In genomic region chr17:80414508-80414802, GRCh38 we compare ENCODE assay signal across 7 cellular contexts. TPM values are rescaled to one million over a fixed set of nuclear protein-coding genes. Genes with fewer than 3 reads are reported as not detected.
DNase-seq lines count a peak whose midpoint lies in the region; ATAC-seq and TF ChIP-seq lines count a peak whose summit lies in the region.

No MANE protein-coding gene starts in this region.

- peak overlapping the region; percentile 92 for H3K4me3 Mint-ChIP-seq in natural killer cell

- H3K36me3 Mint-ChIP-seq in natural killer cell = no peaks in the 10 kb centered on the region

- DNase-seq in MV-4-11 (lab: John Stamatoyannopoulos, UW) (peak; percentile 27), dorsolateral prefrontal cortex (peak in 1 of 10 donors; percentile 24), natural killer cell (no peak), islet precursor cell (no peak)
- no peak for DNase-seq in stimulated activated CD4-positive, alpha-beta T cell treated with anti-CD3 and anti-CD28 coated beads, Interleukin-2, amount 100 ng/mL, for 24 hours

- H3K27ac ChIP-seq in dorsolateral prefrontal cortex = peak overlapping the region in 25 of 59 donors; percentile 90 to 100 (median 98)

- peaks cover 9 to 31% of the 10 kb centered on the region in 2 donors for H3K4me1 Mint-ChIP-seq in natural killer cell

- peak; percentile 1 for ATAC-seq in GM21619 (IDR thresholded peaks at IDR 0.05; ENCODE audit: unreplicated experiment)
- ATAC-seq in natural killer cell = peak in 2 of 3 donors; percentile 9 to 11
- ATAC-seq in GM18519 (IDR thresholded peaks at IDR 0.05; ENCODE audit: low FRiP score, unreplicated experiment) = no peak

- peaks cover 0 to 4% of the 10 kb centered on the region in 2 donors for H3K27me3 Mint-ChIP-seq in natural killer cell (ENCODE audit: low read depth in 2 of 2)

- no peaks in the 10 kb centered on the region for H3K27me3 ChIP-seq in dorsolateral prefrontal cortex

- peak overlapping the region; percentile 78 to 84 for H3K27ac Mint-ChIP-seq in natural killer cell

- no peaks in the 10 kb centered on the region for H3K9me3 Mint-ChIP-seq in natural killer cell

- intact Hi-C loops in dorsolateral prefrontal cortex (cut with DNase I) (loop anchor here in 1 of 2 donors (10.0 kb wide), 1 partner anchor 620 kb away; the partner anchor contains the start of gene CBX8), natural killer cell (cut with micrococcal nuclease) (no loop called here)

- TF ChIP-seq CTCF in dorsolateral prefrontal cortex (IDR thresholded peaks at IDR 0.05 in 54 of 56, conservative IDR thresholded peaks at IDR 0.05 in 2 of 56; ENCODE audit: low read depth in 1 of 56, partially characterized antibody in 56 of 56) (no peak), natural killer cell (IDR thresholded peaks at IDR 0.05) (no peak)

- H3K4me3 ChIP-seq in dorsolateral prefrontal cortex = peak overlapping the region; percentile 70 to 100 (median 92)

RNA-seq across cellular contexts. Expression of gene ENDOV, which starts 0.5 kb away (rescaled TPM):
- total RNA-seq in dorsolateral prefrontal cortex (10 to 100 TPM; 21.4 to 61.2 (median 36.5) TPM), natural killer cell (10 to 100 TPM; 17.7 to 24.9 (median 18.8) TPM)
